23 cellular contexts compared by ENCODE assay signal in the genomic region with DNA sequence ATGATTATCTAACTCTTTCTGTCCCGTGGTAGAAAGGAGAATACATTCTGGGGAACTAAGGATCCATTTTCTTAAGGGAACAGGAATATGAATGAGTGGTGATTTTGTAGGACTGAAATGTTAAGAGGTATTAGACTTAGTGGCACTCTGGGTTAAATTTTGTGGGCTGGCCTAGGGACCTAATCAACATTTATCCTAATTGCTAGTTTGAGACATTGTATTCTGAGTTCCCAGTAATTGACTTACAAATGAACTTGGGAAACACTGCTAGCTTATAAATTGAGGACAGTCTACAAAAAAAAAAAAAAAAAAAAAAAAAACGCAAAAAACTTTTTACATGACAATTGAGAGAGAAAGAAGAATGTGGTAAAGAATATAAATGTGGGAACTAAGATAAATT.
A peak's percentile ranks its signal among the peaks of the same experiment; 100 is the strongest.
DNase-seq lines count a peak whose midpoint lies in the region; ATAC-seq and TF ChIP-seq lines count a peak whose summit lies in the region.
"Had no signal": no experiment of that assay in that cellular context is flagged by ENCODE, and none has a peak within 500 bp of the region (broad histone marks: within the 10 kb centered on the region; RNA-seq: fewer than 3 reads in every experiment).

No MANE protein-coding gene starts in this region.

- CTCF ChIA-PET in WTC11 (lab: Charles Lee): interaction anchor here (1.3 to 1.8 kb wide), 2 partner anchors 12 to 176 kb away, joined by 7 to 9 read pairs; no protein-coding TSS in a partner anchor

- DNase-seq in HAP-1 (ENCODE audit: low spot score in 2 of 2): peak; percentile 51 to 83
- no peak for DNase-seq in WTC11 (ENCODE audit: low spot score)
- no peak for DNase-seq in mesenteric fat pad (ENCODE audit: low spot score)
- no peak for DNase-seq in Karpas-422
- DNase-seq: 8988T; ACHN; BE2C; C1 segment of cervical spinal cord; CD4-positive, alpha-beta memory T cell; CD4-positive, CD25-positive, alpha-beta regulatory T cell; CD8-positive, alpha-beta memory T cell; COR-L47; DMS 273 treated with DMSO at 0.1 percent for 48 hours; DMS153; DMS53; DMS79; DND-41; EL; GDM1 had no signal

- no peaks in the 10 kb centered on the region; the same call in 1 of the 2 replicates for H3K27me3 Mint-ChIP-seq in WTC11 (ENCODE audit: low read depth)
- H3K27me3 Mint-ChIP-seq: CD4-positive, alpha-beta memory T cell; CD4-positive, CD25-positive, alpha-beta regulatory T cell; CD8-positive, alpha-beta memory T cell had no signal

- H3K27ac ChIP-seq in Karpas-422 (ENCODE audit: low read length): no peak overlapping the region
- H3K27ac ChIP-seq: BLaER1 had no signal

- H3K4me3 ChIP-seq in HAP-1 (peak overlapping the region; percentile 6; the same call in 1 of the 2 replicates), Karpas-422 (ENCODE audit: low read length) (no peak overlapping the region)
- H3K4me3 ChIP-seq: BLaER1, GM12878 had no signal

- POLR2A ChIA-PET in WTC11 (lab: Charles Lee): interaction anchor here (0.6 kb wide), 1 partner anchor 10 kb away, joined by 4 read pairs; no protein-coding TSS in a partner anchor

- H3K4me3 Mint-ChIP-seq in WTC11: no peak overlapping the region
- H3K4me3 Mint-ChIP-seq: CD14-positive monocyte; CD4-positive, alpha-beta memory T cell; CD4-positive, CD25-positive, alpha-beta regulatory T cell; CD8-positive, alpha-beta memory T cell had no signal

- H3K9me3 ChIP-seq in HAP-1 (no peaks in the 10 kb centered on the region), Karpas-422 (ENCODE audit: low read length) (peaks cover 27% of the 10 kb centered on the region)
- H3K9me3 ChIP-seq: BE2C, BLaER1 had no signal

- H3K27me3 ChIP-seq in HAP-1 (ENCODE audit: low read depth) (no peaks in the 10 kb centered on the region), Karpas-422 (ENCODE audit: low read length) (no peaks in the 10 kb centered on the region)
- H3K27me3 ChIP-seq: BE2C, BLaER1 had no signal

- no peaks in the 10 kb centered on the region for H4K20me1 ChIP-seq in Karpas-422 (ENCODE audit: insufficient read depth, low read depth, low read length)
- H4K20me1 ChIP-seq: BLaER1 had no signal

- peaks cover 13% of the 10 kb centered on the region for H3K36me3 Mint-ChIP-seq in WTC11
- H3K36me3 Mint-ChIP-seq: CD14-positive monocyte; CD4-positive, alpha-beta memory T cell; CD4-positive, CD25-positive, alpha-beta regulatory T cell; CD8-positive, alpha-beta memory T cell had no signal

- no peaks in the 10 kb centered on the region for H3K9me2 ChIP-seq in Karpas-422 (replicated peaks; ENCODE audit: insufficient read depth, low read length)

- no peaks in the 10 kb centered on the region; the same call in 1 of the 2 replicates for H3K36me3 ChIP-seq in HAP-1 (replicated peaks)
- no peaks in the 10 kb centered on the region for H3K36me3 ChIP-seq in Karpas-422 (ENCODE audit: insufficient read depth, low read length)
- H3K36me3 ChIP-seq: BE2C, BLaER1 had no signal

- no peak overlapping the region for H2AFZ ChIP-seq in Karpas-422 (ENCODE audit: low read length)

- peaks cover 34% of the 10 kb centered on the region for H3K4me1 Mint-ChIP-seq in WTC11
- H3K4me1 Mint-ChIP-seq: CD14-positive monocyte; CD4-positive, alpha-beta memory T cell; CD4-positive, CD25-positive, alpha-beta regulatory T cell; CD8-positive, alpha-beta memory T cell had no signal

- no peak overlapping the region for H3K4me2 ChIP-seq in Karpas-422 (ENCODE audit: low read depth, low read length, poor library complexity, severe bottlenecking)
- H3K4me2 ChIP-seq: BLaER1 had no signal

- in situ Hi-C loops in HAP-1 (cut with MboI; ENCODE audit: low sequenced_read_pairs): no loop called here

- H3K27ac Mint-ChIP-seq in WTC11: peak overlapping the region; percentile 51
- H3K27ac Mint-ChIP-seq: CD14-positive monocyte; CD4-positive, alpha-beta memory T cell; CD4-positive, CD25-positive, alpha-beta regulatory T cell; CD8-positive, alpha-beta memory T cell had no signal

- H3K9ac ChIP-seq in Karpas-422 (ENCODE audit: low read length): no peak overlapping the region
- H3K9ac ChIP-seq: BLaER1 had no signal

- H3K4me1 ChIP-seq in HAP-1: peaks cover 40% of the 10 kb centered on the region
- no peaks in the 10 kb centered on the region for H3K4me1 ChIP-seq in Karpas-422 (ENCODE audit: low read length)
- H3K4me1 ChIP-seq: BE2C, BLaER1 had no signal

- no peaks in the 10 kb centered on the region for H3K79me2 ChIP-seq in Karpas-422 (ENCODE audit: low read length)

- no peak for TF ChIP-seq CTCF in WTC11 (IDR thresholded peaks at IDR 0.05)

- ATAC-seq in WTC11 (no peak), GM18867 (IDR thresholded peaks at IDR 0.05; ENCODE audit: unreplicated experiment) (no peak)
- ATAC-seq: GM12878 had no signal

- H3K9me3 Mint-ChIP-seq in WTC11: peaks cover 35% of the 10 kb centered on the region

TF ChIP-seq in WTC11, 78 proteins besides CTCF, POLR2A, EP300 and RAD21 (continues in another document):
- TF ChIP-seq NFE2L1 (CRISPR knock-in tag; IDR thresholded peaks at IDR 0.05) (no peak), GTF2I (CRISPR knock-in tag; conservative IDR thresholded peaks at IDR 0.05) (no peak), ERG (CRISPR knock-in tag; IDR thresholded peaks at IDR 0.05) (no peak), NFATC4 (CRISPR knock-in tag; IDR thresholded peaks at IDR 0.05) (no peak), TCF7 (CRISPR knock-in tag; IDR thresholded peaks at IDR 0.05; ENCODE audit: low read depth) (no peak), ZBTB21 (CRISPR knock-in tag; IDR thresholded peaks at IDR 0.05; ENCODE audit: borderline replicate concordance) (no peak), ZNF317 (CRISPR knock-in tag; IDR thresholded peaks at IDR 0.05; ENCODE audit: borderline replicate concordance, low read depth) (no peak), FOXK1 (CRISPR knock-in tag; IDR thresholded peaks at IDR 0.05) (no peak), TP53 (CRISPR knock-in tag; IDR thresholded peaks at IDR 0.05) (no peak), FOXJ3 (CRISPR knock-in tag; IDR thresholded peaks at IDR 0.05; ENCODE audit: borderline replicate concordance) (no peak), FOXP1 (CRISPR knock-in tag; IDR thresholded peaks at IDR 0.05; ENCODE audit: borderline replicate concordance) (no peak), ETV6 (CRISPR knock-in tag; IDR thresholded peaks at IDR 0.05) (no peak), RELA (CRISPR knock-in tag; IDR thresholded peaks at IDR 0.05; ENCODE audit: borderline replicate concordance) (no peak), ZNF138 (CRISPR knock-in tag; conservative IDR thresholded peaks at IDR 0.05) (no peak), JAZF1 (CRISPR knock-in tag; IDR thresholded peaks at IDR 0.05) (no peak), AR (CRISPR knock-in tag; IDR thresholded peaks at IDR 0.05) (no peak)
- TF ChIP-seq, protein P1, sequence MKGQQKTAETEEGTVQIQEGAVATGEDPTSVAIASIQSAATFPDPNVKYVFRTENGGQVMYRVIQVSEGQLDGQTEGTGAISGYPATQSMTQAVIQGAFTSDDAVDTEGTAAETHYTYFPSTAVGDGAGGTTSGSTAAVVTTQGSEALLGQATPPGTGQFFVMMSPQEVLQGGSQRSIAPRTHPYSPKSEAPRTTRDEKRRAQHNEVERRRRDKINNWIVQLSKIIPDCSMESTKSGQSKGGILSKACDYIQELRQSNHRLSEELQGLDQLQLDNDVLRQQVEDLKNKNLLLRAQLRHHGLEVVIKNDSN (CRISPR knock-in tag; IDR thresholded peaks at IDR 0.05): no peak
- TF ChIP-seq, protein P2, sequence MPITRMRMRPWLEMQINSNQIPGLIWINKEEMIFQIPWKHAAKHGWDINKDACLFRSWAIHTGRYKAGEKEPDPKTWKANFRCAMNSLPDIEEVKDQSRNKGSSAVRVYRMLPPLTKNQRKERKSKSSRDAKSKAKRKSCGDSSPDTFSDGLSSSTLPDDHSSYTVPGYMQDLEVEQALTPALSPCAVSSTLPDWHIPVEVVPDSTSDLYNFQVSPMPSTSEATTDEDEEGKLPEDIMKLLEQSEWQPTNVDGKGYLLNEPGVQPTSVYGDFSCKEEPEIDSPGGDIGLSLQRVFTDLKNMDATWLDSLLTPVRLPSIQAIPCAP (CRISPR knock-in tag; IDR thresholded peaks at IDR 0.05): no peak

Comparison
In these comparisons a context has a peak if more than half of its experiments do, and no peak if none do; other contexts are left out.
1. DNase-seq: peak in HAP-1 (2 of 2); none in WTC11 (single experiment), mesenteric fat pad (single experiment) and Karpas-422 (single experiment).